Comparison of ENCODE assay signal across 8 cellular contexts in the genomic region with DNA sequence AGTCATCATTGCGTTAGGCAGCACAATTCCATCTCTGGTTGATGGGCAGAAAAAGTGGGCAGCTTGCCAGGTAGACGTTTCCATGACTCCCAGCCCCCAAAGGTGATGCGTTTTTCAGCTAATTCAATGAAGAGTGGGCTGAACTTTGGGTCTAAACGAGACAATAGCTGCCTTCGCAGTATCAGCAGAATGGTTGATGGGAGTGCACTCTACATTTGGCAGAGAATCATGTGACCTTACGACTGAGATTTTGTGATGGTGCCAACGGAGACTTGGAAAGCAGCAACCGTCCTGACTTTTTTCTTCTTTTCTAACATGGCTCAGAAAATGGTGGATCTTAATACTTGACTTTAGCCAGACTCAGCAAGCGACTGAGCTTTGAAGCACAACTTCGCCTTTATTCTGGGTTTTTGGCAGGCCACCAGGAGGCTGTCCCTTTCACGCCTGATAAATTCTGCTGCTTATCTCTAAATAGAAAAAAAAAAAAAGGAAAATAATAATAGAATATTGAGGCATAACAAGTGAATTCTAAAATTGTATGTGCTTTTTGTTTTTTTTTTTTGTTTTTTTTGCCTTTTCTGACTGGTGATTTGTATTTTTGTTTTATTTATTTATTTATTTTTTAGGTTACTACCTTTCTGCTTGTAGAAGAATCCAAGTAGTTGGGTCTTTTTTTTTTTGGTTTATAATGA.
A peak's percentile ranks its signal among the peaks of the same experiment; 100 is the strongest.
DNase-seq lines count a peak whose midpoint lies in the region; ATAC-seq, FAIRE-seq and TF ChIP-seq lines count a peak whose summit lies in the region.

No MANE protein-coding gene starts in this region.

- TF ChIP-seq CTCF in brain (conservative IDR thresholded peaks at IDR 0.05): no peak
- TF ChIP-seq CTCF in thoracic aorta (IDR thresholded peaks at IDR 0.05): no peak

- H3K4me3 ChIP-seq in thoracic aorta: peak overlapping the region; percentile 77

- peak overlapping the region; percentile 90 to 98 (median 94) for H3K27ac Mint-ChIP-seq in brain

- H3K27me3 ChIP-seq in thoracic aorta (replicated peaks; ENCODE audit: insufficient read depth): no peaks in the 10 kb centered on the region

- peak; percentile 21 for FAIRE-seq in islet of Langerhans (lab: Jason Lieb, UNC)

- H3K4me1 Mint-ChIP-seq in brain: peaks cover 59% of the 10 kb centered on the region

- H3K27ac ChIP-seq in thoracic aorta: peak overlapping the region; percentile 68 to 82

- no peaks in the 10 kb centered on the region for H3K36me3 ChIP-seq in thoracic aorta

- H3K36me3 Mint-ChIP-seq in brain: peaks cover 34% of the 10 kb centered on the region

- H3K27me3 Mint-ChIP-seq in brain: peaks cover 7% of the 10 kb centered on the region

- ATAC-seq in thoracic aorta (ENCODE audit: insufficient number of reproducible peaks, low FRiP score, low read depth): peak; percentile 42
- ATAC-seq in GM21723 (IDR thresholded peaks at IDR 0.05; ENCODE audit: unreplicated experiment): no peak

- H3K9me3 ChIP-seq in thoracic aorta: no peaks in the 10 kb centered on the region

- H3K4me1 ChIP-seq in thoracic aorta (ENCODE audit: control insufficient read depth in 1 of 2, low read depth in 2 of 2): peaks cover 7 to 37% of the 10 kb centered on the region in 2 donors

- H3K9me3 Mint-ChIP-seq in brain: peaks cover 12 to 33% (median 25%) of the 10 kb centered on the region in 5 experiments

- H3K4me3 Mint-ChIP-seq in brain: peak overlapping the region; percentile 76 to 97 (median 85)

- DNase-seq in LHCN-M2 (ENCODE audit: low read depth) (peak; percentile 80), thoracic aorta (ENCODE audit: low spot score) (no peak), amniotic stem cell (lab: John Stamatoyannopoulos, UW) (no peak), dedifferentiated amniotic fluid mesenchymal stem cell (ENCODE audit: extremely low spot score) (no peak), SW 1271 (lab: John Stamatoyannopoulos, UW) (no peak)
